ENCODE assay signal across 8 cellular contexts in the genomic region with DNA sequence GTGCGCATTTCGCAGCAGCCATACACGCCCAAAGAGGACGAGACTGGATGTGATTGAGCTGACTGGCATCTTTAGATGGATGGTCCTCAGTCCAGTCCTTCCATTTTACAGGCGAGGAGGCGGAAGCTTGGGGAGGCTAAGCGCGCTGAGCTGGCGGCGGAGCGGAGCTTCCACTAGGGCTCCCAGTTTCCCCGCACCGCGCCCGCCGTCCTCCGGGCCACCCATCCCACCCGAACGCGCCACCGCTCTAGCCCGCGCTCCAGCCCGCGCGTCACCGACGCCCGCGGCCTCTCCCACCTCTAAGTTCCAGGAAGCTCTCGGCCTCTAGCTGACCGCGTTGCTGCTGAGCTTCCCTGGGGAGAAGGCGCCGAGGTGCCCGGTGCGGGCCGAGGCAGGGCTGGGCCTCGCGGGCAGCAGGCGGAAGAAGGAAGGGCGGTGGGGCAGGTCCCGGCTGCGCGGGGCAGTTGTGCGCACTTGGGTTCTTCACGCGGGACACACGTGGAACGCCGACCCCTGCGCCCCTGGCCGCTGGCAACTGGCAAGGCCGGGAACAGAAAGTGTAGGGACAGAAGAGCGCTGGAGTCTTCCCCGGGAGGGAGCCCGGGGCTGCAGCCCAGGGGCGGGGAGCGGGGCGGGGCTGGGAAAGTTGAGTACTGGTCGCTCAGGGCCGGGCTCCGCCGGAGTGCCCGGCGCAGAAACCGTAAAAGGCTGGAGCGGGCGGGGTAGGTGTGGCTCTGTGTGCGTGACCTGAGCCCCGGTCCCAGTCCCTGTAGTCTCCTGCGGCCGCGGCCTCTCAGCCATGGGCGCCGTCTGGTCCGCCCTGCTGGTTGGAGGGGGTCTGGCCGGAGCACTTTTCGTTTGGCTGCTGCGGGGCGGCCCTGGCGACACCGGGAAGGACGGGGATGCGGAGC. TPM values are rescaled to one million over a fixed set of nuclear protein-coding genes. Genes with fewer than 3 reads are reported as not detected.
DNase-seq lines count a peak whose midpoint lies in the region; ATAC-seq and TF ChIP-seq lines count a peak whose summit lies in the region.

A gene (plus strand): TSS at position 763 of the 911 bp plus-strand sequence. CDS start 37 bp downstream, at position 800.

- H3K4me1 Mint-ChIP-seq in activated CD4-positive, alpha-beta T cell treated with anti-CD3 and anti-CD28 coated beads, Interleukin-2, amount 10 ng/mL, durations not matched to agents 24 days and 14 days = peaks cover 34% of the 10 kb centered on the region
- H3K4me1 Mint-ChIP-seq in endodermal cell = peaks cover 6% of the 10 kb centered on the region

- H3K36me3 Mint-ChIP-seq in activated CD4-positive, alpha-beta T cell treated with anti-CD3 and anti-CD28 coated beads, Interleukin-2, amount 10 ng/mL, durations not matched to agents 24 days and 14 days (ENCODE audit: low read depth) = peaks cover 5% of the 10 kb centered on the region
- peaks cover 6% of the 10 kb centered on the region for H3K36me3 Mint-ChIP-seq in endodermal cell (ENCODE audit: low read depth)

- H3K27ac ChIP-seq in endodermal cell (ENCODE audit: low read depth, low read length) (no peak within 1 kb of the TSS), lung (ENCODE audit: low read depth in 1 of 2, low read length in 1 of 2) (peak within 1 kb of the TSS; percentile 92)

- H3K9me3 Mint-ChIP-seq in activated CD4-positive, alpha-beta T cell treated with anti-CD3 and anti-CD28 coated beads, Interleukin-2, amount 10 ng/mL, durations not matched to agents 24 days and 14 days = no peaks in the 10 kb centered on the region
- H3K9me3 Mint-ChIP-seq in endodermal cell = no peaks in the 10 kb centered on the region

- intact Hi-C loops in activated CD4-positive, alpha-beta T cell treated with anti-CD3 and anti-CD28 coated beads, Interleukin-2, amount 10 ng/mL, durations not matched to agents 24 days and 14 days (cut with micrococcal nuclease) = loop anchor here (2.0 to 10.0 kb wide), 3 partner anchors 93 to 311 kb away; a partner anchor contains a TSS

- H3K4me3 ChIP-seq in endodermal cell (ENCODE audit: low read length) = peak within 1 kb of the TSS; percentile 93
- H3K4me3 ChIP-seq in lung = peak within 1 kb of the TSS; percentile 73

- H3K9me3 ChIP-seq in endodermal cell (ENCODE audit: control insufficient read depth, low read length) (no peaks in the 10 kb centered on the region), lung (ENCODE audit: control insufficient read depth in 2 of 2, insufficient read depth in 1 of 2, low read length in 1 of 2) (no peaks in the 10 kb centered on the region)

- H3K27me3 ChIP-seq in endodermal cell (ENCODE audit: control insufficient read depth, insufficient read depth, low read length, poor library complexity, severe bottlenecking) = peaks cover 37% of the 10 kb centered on the region
- no peaks in the 10 kb centered on the region for H3K27me3 ChIP-seq in lung (ENCODE audit: control insufficient read depth, insufficient read depth)

- peak within 1 kb of the TSS; percentile 68 for H3K4me3 Mint-ChIP-seq in activated CD4-positive, alpha-beta T cell treated with anti-CD3 and anti-CD28 coated beads, Interleukin-2, amount 10 ng/mL, durations not matched to agents 24 days and 14 days
- H3K4me3 Mint-ChIP-seq in endodermal cell = peak within 1 kb of the TSS; percentile 77

- 5 to 12% methylated on average over 22 to 85 of the region's 85 CpGs for WGBS in endodermal cell (ENCODE audit: insufficient coverage in 1 of 2, insufficient read length in 1 of 2), 2 experiments
- 1% methylated on average over 71 to 85 of the region's 85 CpGs for WGBS in lung, 2 donors

- no peaks in the 10 kb centered on the region for H3K4me1 ChIP-seq in endodermal cell (ENCODE audit: control insufficient read depth, insufficient read depth, low read length)
- H3K4me1 ChIP-seq in lung (ENCODE audit: control insufficient read depth in 2 of 2, insufficient read depth in 2 of 2, low read length in 2 of 2) = peaks cover 0 to 9% of the 10 kb centered on the region in 2 donors

- peak; percentile 87 for ATAC-seq in lung (ENCODE audit: insufficient read depth, low FRiP score)

- H3K9ac ChIP-seq in endodermal cell (ENCODE audit: extremely low read depth, low read length, poor library complexity, severe bottlenecking) = no peak within 1 kb of the TSS

- no peaks in the 10 kb centered on the region for H3K36me3 ChIP-seq in endodermal cell (ENCODE audit: control insufficient read depth, insufficient read depth, low read length)
- H3K36me3 ChIP-seq in lung (ENCODE audit: control insufficient read depth in 2 of 2, insufficient read depth in 2 of 2, low read length in 2 of 2) = peaks cover 4% of the 10 kb centered on the region in 2 donors

- H3K27me3 Mint-ChIP-seq in activated CD4-positive, alpha-beta T cell treated with anti-CD3 and anti-CD28 coated beads, Interleukin-2, amount 10 ng/mL, durations not matched to agents 24 days and 14 days = peaks cover 33% of the 10 kb centered on the region
- peaks cover 41% of the 10 kb centered on the region for H3K27me3 Mint-ChIP-seq in endodermal cell (ENCODE audit: insufficient read depth)

- DNase-seq in activated naive CD4-positive, alpha-beta T cell treated with Interleukin-2 at 50 U/mL for 16 hours = peak; percentile 37
- DNase-seq in activated naive CD4-positive, alpha-beta T cell (lab: John Stamatoyannopoulos, UW) = no peak
- DNase-seq in NCI-H1105 treated with DMSO at 0.1 percent for 48 hours (lab: John Stamatoyannopoulos, UW) (peak; percentile 40), endodermal cell (peak; percentile 93), lung (ENCODE audit: low spot score) (peak; percentile 86)
- peak; percentile 83 for DNase-seq in activated CD4-positive, alpha-beta T cell treated with anti-CD3 and anti-CD28 coated beads, Interleukin-2, amount 10 ng/mL, durations not matched to agents 24 days and 14 days
- peak; percentile 29 for DNase-seq in stimulated activated naive CD4-positive, alpha-beta T cell treated with Interleukin-2 at 50 U/mL for 16 hours (lab: John Stamatoyannopoulos, UW)
- no peak for DNase-seq in effector CD4-positive, alpha-beta T cell

- TF ChIP-seq CTCF in endodermal cell (conservative IDR thresholded peaks at IDR 0.05) (no peak), lung (IDR thresholded peaks at IDR 0.05; ENCODE audit: control extremely low read depth, extremely low read depth) (no peak)

- H3K27ac Mint-ChIP-seq in activated CD4-positive, alpha-beta T cell treated with anti-CD3 and anti-CD28 coated beads, Interleukin-2, amount 10 ng/mL, durations not matched to agents 24 days and 14 days = peak within 1 kb of the TSS; percentile 61
- no peak within 1 kb of the TSS for H3K27ac Mint-ChIP-seq in endodermal cell

RNA-seq across cellular contexts. Expression of the gene that starts here (rescaled TPM):
- 0.14 and 0.35 TPM in 2 replicates for total RNA-seq in activated CD4-positive, alpha-beta T cell treated with anti-CD3 and anti-CD28 coated beads, Interleukin-2, amount 10 ng/mL, durations not matched to agents 24 days and 14 days
- 1 to 10 TPM in 1 of 2 donors, under 1 TPM in 1; 0.31 to 1.3 TPM for total RNA-seq in endodermal cell
- polyA plus RNA-seq in endodermal cell (2013, experiment 1 of 2) = 2.2 TPM
- polyA plus RNA-seq in endodermal cell (2013, experiment 2 of 2) = 2.4 TPM
- 10 to 100 TPM in 1 of 2 donors, 1 to 10 TPM in 1; 4.8 to 14.8 TPM for total RNA-seq in lung
- 1 to 10 TPM; 1.5 to 8.9 TPM for polyA plus RNA-seq in lung

Comparison
In these comparisons a context has a peak if more than half of its experiments do, and no peak if none do; other contexts are left out.
1. DNase-seq: peak in activated naive CD4-positive, alpha-beta T cell treated with Interleukin-2 at 50 U/mL for 16 hours (single experiment), NCI-H1105 treated with DMSO at 0.1 percent for 48 hours (single experiment), endodermal cell (single experiment), lung (single experiment) and stimulated activated naive CD4-positive, alpha-beta T cell treated with Interleukin-2 at 50 U/mL for 16 hours (single experiment); none in activated naive CD4-positive, alpha-beta T cell (0 of 4) and effector CD4-positive, alpha-beta T cell (single experiment).
2. Peak in DNase-seq in activated CD4-positive, alpha-beta T cell treated with anti-CD3 and anti-CD28 coated beads, Interleukin-2, amount 10 ng/mL, durations not matched to agents 24 days and 14 days; RNA of the gene not detected or under 1 TPM.